Comparison of ENCODE assay signal across 10 cellular contexts in genomic region chr11:27839226-27839913, GRCh38.
DNase-seq lines count a peak whose midpoint lies in the region; ATAC-seq and TF ChIP-seq lines count a peak whose summit lies in the region.
"Had no signal": no experiment of that assay in that cellular context is flagged by ENCODE, and none has a peak within 500 bp of the region (broad histone marks: within the 10 kb centered on the region; RNA-seq: fewer than 3 reads in every experiment).

No MANE protein-coding gene starts in this region.

- ATAC-seq in left ventricle myocardium superior = no peak

- H3K4me3 ChIP-seq in left ventricle myocardium inferior (no peak overlapping the region), OCI-LY1 (ENCODE audit: low read depth, low read length, poor library complexity, severe bottlenecking) (no peak overlapping the region), MG63 (no peak overlapping the region)

- no peak overlapping the region for H2AFZ ChIP-seq in OCI-LY1 (ENCODE audit: low read length)

- H3K4me1 ChIP-seq in left ventricle myocardium inferior = no peaks in the 10 kb centered on the region
- H3K4me1 ChIP-seq in OCI-LY1 (ENCODE audit: insufficient read depth, low read length, severe bottlenecking) = no peaks in the 10 kb centered on the region

- H3K4me2 ChIP-seq in OCI-LY1 (ENCODE audit: low read length) = no peak overlapping the region

- intact Hi-C loops in left ventricle myocardium inferior (cut with micrococcal nuclease) (no loop called here), left ventricle myocardium superior (cut with micrococcal nuclease) (no loop called here)

- H3K9me2 ChIP-seq in OCI-LY1 (ENCODE audit: low read depth, low read length) = no peaks in the 10 kb centered on the region

- H3F3A ChIP-seq in OCI-LY1 (ENCODE audit: insufficient read depth, low read length) = no peaks in the 10 kb centered on the region

- DNase-seq in left ventricle myocardium inferior (no peak), left ventricle myocardium superior (no peak), fibroblast of gingiva (ENCODE audit: low read depth) (peak; percentile 56), OCI-M2 (lab: John Stamatoyannopoulos, UW; ENCODE audit: unreplicated experiment) (no peak), MG63 (no peak), NCI-H146 treated with DMSO at 0.1 percent for 48 hours (lab: John Stamatoyannopoulos, UW; ENCODE audit: unreplicated experiment) (no peak)
- no peak for DNase-seq in activated CD4-positive, alpha-beta T cell treated with anti-CD3 and anti-CD28 coated beads for 4 hours
- DNase-seq: COR-L47, NCI-H1092 had no signal

- no peaks in the 10 kb centered on the region for H3K79me2 ChIP-seq in OCI-LY1 (ENCODE audit: insufficient read depth, low read length)

- H3K9ac ChIP-seq in OCI-LY1 (ENCODE audit: low read length) = no peak overlapping the region

- TF ChIP-seq CTCF in left ventricle myocardium inferior (IDR thresholded peaks at IDR 0.05; ENCODE audit: borderline replicate concordance) (peak; percentile 44), OCI-LY1 (IDR thresholded peaks at IDR 0.05; ENCODE audit: low read length) (peak; percentile 54)

- peaks cover 8% of the 10 kb centered on the region for H3K9me3 ChIP-seq in left ventricle myocardium inferior (replicated peaks)
- no peaks in the 10 kb centered on the region for H3K9me3 ChIP-seq in OCI-LY1 (ENCODE audit: low read length)
- no peaks in the 10 kb centered on the region for H3K9me3 ChIP-seq in MG63

- no peaks in the 10 kb centered on the region for H3K36me3 ChIP-seq in left ventricle myocardium inferior
- H3K36me3 ChIP-seq in OCI-LY1 (ENCODE audit: insufficient read depth, low read length) = no peaks in the 10 kb centered on the region
- H3K36me3 ChIP-seq in MG63 = no peaks in the 10 kb centered on the region

- H4K20me1 ChIP-seq in OCI-LY1 (ENCODE audit: insufficient read depth, low read length) = no peaks in the 10 kb centered on the region

- peaks cover 20% of the 10 kb centered on the region for H3K27me3 ChIP-seq in left ventricle myocardium inferior (ENCODE audit: low read depth)
- no peaks in the 10 kb centered on the region for H3K27me3 ChIP-seq in OCI-LY1 (ENCODE audit: insufficient read depth, low read length)
- no peaks in the 10 kb centered on the region for H3K27me3 ChIP-seq in MG63

- H3K27ac ChIP-seq in left ventricle myocardium inferior (replicated peaks) (no peak overlapping the region), OCI-LY1 (ENCODE audit: low read depth, low read length, poor library complexity, severe bottlenecking) (no peak overlapping the region)
